30 cellular contexts compared by ENCODE assay signal in genomic region chr2:227906991-227907390, GRCh38. TPM values are rescaled to one million over a fixed set of nuclear protein-coding genes. Genes with fewer than 3 reads are reported as not detected.
"Had no signal": no experiment of that assay in that cellular context is flagged by ENCODE, and none has a peak within 500 bp of the region (broad histone marks: within the 10 kb centered on the region; RNA-seq: fewer than 3 reads in every experiment).

No MANE protein-coding gene starts in this region.

- H3K4me1 ChIP-seq: esophagus squamous epithelium, heart right ventricle, psoas muscle, tibial nerve, upper lobe of right lung, uterus had no signal

- H3K4me3 Mint-ChIP-seq: effector memory CD8-positive, alpha-beta T cell; memory B cell; natural killer cell; stimulated activated naive B cell treated with anti-CD40 and anti-IgM and Interleukin-4, amounts not matched to agents 10 μg/mL and 1 μg/mL and 100 μg/mL, for 72 hours; stimulated activated naive CD8-positive, alpha-beta T cell treated with anti-CD3 and anti-CD28 coated beads, Interleukin-15, Interleukin-2, amounts not matched to agents 100 ng/mL and 50 ng/mL, for 24 hours had no signal

- ATAC-seq: effector memory CD8-positive, alpha-beta T cell; heart right ventricle; left lobe of liver; natural killer cell; psoas muscle; right cardiac atrium; stimulated activated naive B cell treated with anti-CD40 and anti-IgM and Interleukin-4, amounts not matched to agents 10 μg/mL and 1 μg/mL and 100 μg/mL, for 72 hours; upper lobe of right lung had no signal

- H3K27ac Mint-ChIP-seq: effector memory CD8-positive, alpha-beta T cell; memory B cell; natural killer cell; stimulated activated naive B cell treated with anti-CD40 and anti-IgM and Interleukin-4, amounts not matched to agents 10 μg/mL and 1 μg/mL and 100 μg/mL, for 72 hours; stimulated activated naive CD8-positive, alpha-beta T cell treated with anti-CD3 and anti-CD28 coated beads, Interleukin-15, Interleukin-2, amounts not matched to agents 100 ng/mL and 50 ng/mL, for 24 hours had no signal

- H3K27me3 ChIP-seq: esophagus squamous epithelium, ovary, tibial nerve, upper lobe of right lung, uterus had no signal

- H3K27ac ChIP-seq: esophagus squamous epithelium, heart right ventricle, ovary, psoas muscle, thoracic aorta, tibial nerve, upper lobe of right lung, uterus had no signal

- H3K27me3 Mint-ChIP-seq: effector memory CD8-positive, alpha-beta T cell; stimulated activated naive B cell treated with anti-CD40 and anti-IgM and Interleukin-4, amounts not matched to agents 10 μg/mL and 1 μg/mL and 100 μg/mL, for 72 hours; stimulated activated naive CD8-positive, alpha-beta T cell treated with anti-CD3 and anti-CD28 coated beads, Interleukin-15, Interleukin-2, amounts not matched to agents 100 ng/mL and 50 ng/mL, for 24 hours had no signal

- H3K36me3 ChIP-seq: esophagus squamous epithelium, heart right ventricle, ovary, thoracic aorta, tibial nerve, upper lobe of right lung, uterus had no signal

- H3K4me1 Mint-ChIP-seq: memory B cell; natural killer cell; stimulated activated naive B cell treated with anti-CD40 and anti-IgM and Interleukin-4, amounts not matched to agents 10 μg/mL and 1 μg/mL and 100 μg/mL, for 72 hours had no signal

- H3K36me3 Mint-ChIP-seq: memory B cell; natural killer cell; stimulated activated naive B cell treated with anti-CD40 and anti-IgM and Interleukin-4, amounts not matched to agents 10 μg/mL and 1 μg/mL and 100 μg/mL, for 72 hours had no signal

- H3K4me3 ChIP-seq: esophagus squamous epithelium, heart right ventricle, lung, ovary, psoas muscle, thoracic aorta, tibial nerve, upper lobe of right lung, uterus had no signal

- H3K9me3 ChIP-seq: esophagus squamous epithelium, heart right ventricle, ovary, psoas muscle, thoracic aorta, tibial nerve, upper lobe of right lung, uterus had no signal

- H3K9me3 Mint-ChIP-seq: effector memory CD8-positive, alpha-beta T cell; memory B cell; stimulated activated naive CD8-positive, alpha-beta T cell treated with anti-CD3 and anti-CD28 coated beads, Interleukin-15, Interleukin-2, amounts not matched to agents 100 ng/mL and 50 ng/mL, for 24 hours had no signal

- DNase-seq: cortex of kidney; effector memory CD8-positive, alpha-beta T cell; erythroblast; esophagus squamous epithelium; foreskin melanocyte; glutamatergic neuron; heart right ventricle; hippocampal formation; kidney; natural killer cell; occipital lobe; ovary; posterior cingulate gyrus; psoas muscle; right cardiac atrium; small intestine; stimulated activated CD4-positive, alpha-beta T cell treated with anti-CD3 and anti-CD28 coated beads, Interleukin-15, amount 100 ng/mL, for 24 hours; stimulated activated CD4-positive, alpha-beta T cell treated with anti-CD3 and anti-CD28 coated beads, Interleukin-2, amount 100 ng/mL, for 48 hours; stimulated activated naive B cell treated with anti-CD40 and anti-IgM and Interleukin-4, amounts not matched to agents 10 μg/mL and 1 μg/mL and 100 μg/mL, for 72 hours; upper lobe of right lung; uterus had no signal

RNA-seq across cellular contexts. Expression of gene DAW1, which starts 35.6 kb away (rescaled TPM):
- total RNA-seq: dermis microvascular lymphatic vessel endothelial cell, left lobe of liver, liver, mononuclear cell, natural killer cell, psoas muscle, upper lobe of right lung had no signal
- polyA plus RNA-seq: liver, small intestine had no signal
